1 cellular context compared by ENCODE assay signal in genomic region chr18:54775686-54776085, GRCh38.
TF ChIP-seq lines count a peak whose summit lies in the region.

No MANE protein-coding gene starts in this region.

TF ChIP-seq in endothelial cell of umbilical vein, 7 proteins besides CTCF, POLR2A, EP300 and RAD21 (continued from another document):
- TF ChIP-seq MAX (IDR thresholded peaks at IDR 0.05; ENCODE audit: insufficient read depth, insufficient read length) (no peak), EZH2 (IDR thresholded peaks at IDR 0.05; ENCODE audit: borderline replicate concordance, low read depth, low read length, severe bottlenecking) (no peak)
